26 cellular contexts compared by ENCODE assay signal in the genomic region with DNA sequence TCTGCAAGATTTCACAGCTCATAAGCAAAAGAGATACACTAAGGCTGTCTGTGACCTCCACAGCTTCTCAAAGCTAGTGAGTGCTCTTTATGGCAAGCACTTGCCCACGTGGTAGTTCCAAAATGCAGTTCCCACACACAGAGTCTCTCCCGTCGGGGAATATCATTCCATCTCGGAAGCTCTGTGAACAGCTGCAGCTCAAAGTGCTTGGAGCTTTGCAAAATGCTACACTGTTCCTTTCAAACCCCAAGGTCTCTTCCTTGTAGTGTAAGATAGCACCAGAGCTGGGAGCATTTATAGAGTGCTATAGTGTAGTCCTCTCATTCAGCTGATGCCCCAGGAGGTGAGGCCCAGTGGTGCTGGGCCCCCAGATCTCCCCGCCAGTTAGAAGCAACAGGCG. TPM values are rescaled to one million over a fixed set of nuclear protein-coding genes. Genes with fewer than 3 reads are reported as not detected.
DNase-seq lines count a peak whose midpoint lies in the region; ATAC-seq and TF ChIP-seq lines count a peak whose summit lies in the region.
"Had no signal": no experiment of that assay in that cellular context is flagged by ENCODE, and none has a peak within 500 bp of the region (broad histone marks: within the 10 kb centered on the region; RNA-seq: fewer than 3 reads in every experiment).

No MANE protein-coding gene starts in this region.

- peaks cover 74% of the 10 kb centered on the region for H3K4me1 Mint-ChIP-seq in activated T-cell treated with anti-CD3 and anti-CD28 coated beads, Interleukin-2, amount 50 U/mL, for 24 hours (ENCODE audit: low read depth)
- H3K4me1 Mint-ChIP-seq: mesothelial cell of epicardium had no signal

- no peak overlapping the region for H3K9ac ChIP-seq in mesendoderm (ENCODE audit: low read length)

- peak overlapping the region; percentile 81 for H3K27ac Mint-ChIP-seq in activated T-cell treated with anti-CD3 and anti-CD28 coated beads, Interleukin-2, amount 50 U/mL, for 24 hours
- H3K27ac Mint-ChIP-seq: activated naive CD8-positive, alpha-beta T cell treated with anti-CD3 and anti-CD28 coated beads, Interleukin-2, amount 10 ng/mL, durations not matched to agents 7 days and 5 days; mesothelial cell of epicardium had no signal

- H3K9me3 ChIP-seq in testis: no peaks in the 10 kb centered on the region
- H3K9me3 ChIP-seq: sigmoid colon, thyroid gland had no signal

- no peak for TF ChIP-seq POLR2A in testis (IDR thresholded peaks at IDR 0.05)

- intact Hi-C loops in dorsolateral prefrontal cortex (cut with DNase I): no loop called here
- intact Hi-C loops in testis (cut with DNase I; ENCODE audit: low total_unique reads): no loop called here

- H3K36me3 Mint-ChIP-seq in activated T-cell treated with anti-CD3 and anti-CD28 coated beads, Interleukin-2, amount 50 U/mL, for 24 hours (ENCODE audit: low read depth): peaks cover 92% of the 10 kb centered on the region

- peak overlapping the region; percentile 55 for H2BK120ac ChIP-seq in mesendoderm (ENCODE audit: low read depth, low read length)

- no peaks in the 10 kb centered on the region for H3K27me3 Mint-ChIP-seq in activated T-cell treated with anti-CD3 and anti-CD28 coated beads, Interleukin-2, amount 50 U/mL, for 24 hours
- H3K27me3 Mint-ChIP-seq: activated naive CD8-positive, alpha-beta T cell treated with anti-CD3 and anti-CD28 coated beads, Interleukin-2, amount 10 ng/mL, durations not matched to agents 7 days and 5 days had no signal

- H3K27me3 ChIP-seq in dorsolateral prefrontal cortex (no peaks in the 10 kb centered on the region), mesendoderm (ENCODE audit: insufficient read depth, low read length, poor library complexity) (no peaks in the 10 kb centered on the region), testis (no peaks in the 10 kb centered on the region)
- H3K27me3 ChIP-seq: hepatocyte, sigmoid colon, thyroid gland had no signal

- no peak overlapping the region for H3K4me3 ChIP-seq in dorsolateral prefrontal cortex
- H3K4me3 ChIP-seq in mesendoderm (ENCODE audit: low read length): no peak overlapping the region
- no peak overlapping the region for H3K4me3 ChIP-seq in testis
- H3K4me3 ChIP-seq: hepatocyte, sigmoid colon, thyroid gland had no signal

- peak overlapping the region; percentile 59 for H2AK5ac ChIP-seq in mesendoderm (ENCODE audit: low read length)

- no peak overlapping the region for H2BK15ac ChIP-seq in mesendoderm (replicated peaks; ENCODE audit: low read depth)

- H3K4me3 Mint-ChIP-seq in activated T-cell treated with anti-CD3 and anti-CD28 coated beads, Interleukin-2, amount 50 U/mL, for 24 hours: no peak overlapping the region
- H3K4me3 Mint-ChIP-seq: activated naive CD8-positive, alpha-beta T cell treated with anti-CD3 and anti-CD28 coated beads, Interleukin-2, amount 10 ng/mL, durations not matched to agents 7 days and 5 days; mesothelial cell of epicardium had no signal

- no peak for ATAC-seq in GM18519 (IDR thresholded peaks at IDR 0.05; ENCODE audit: low FRiP score, unreplicated experiment)
- ATAC-seq: PC-3 had no signal

- H3K4ac ChIP-seq in mesendoderm (ENCODE audit: low read depth, low read length): peak overlapping the region; percentile 41

- H2BK5ac ChIP-seq in mesendoderm (ENCODE audit: low read length): peak overlapping the region; percentile 18

- H3K36me3 ChIP-seq in mesendoderm (ENCODE audit: control insufficient read depth, insufficient read depth, low read length) (no peaks in the 10 kb centered on the region), testis (ENCODE audit: low read depth, missing control alignments) (no peaks in the 10 kb centered on the region)
- H3K36me3 ChIP-seq: sigmoid colon had no signal

- H3K27ac ChIP-seq in dorsolateral prefrontal cortex (peak overlapping the region in 47 of 59 donors; percentile 14 to 83 (median 59)), mesendoderm (ENCODE audit: low read depth, low read length) (no peak overlapping the region), testis (peak overlapping the region; percentile 19 to 57)
- H3K27ac ChIP-seq: hepatocyte had no signal

- peak overlapping the region; percentile 56 for H3K18ac ChIP-seq in mesendoderm (ENCODE audit: low read length)

- H3K9me3 Mint-ChIP-seq in activated T-cell treated with anti-CD3 and anti-CD28 coated beads, Interleukin-2, amount 50 U/mL, for 24 hours: no peaks in the 10 kb centered on the region
- H3K9me3 Mint-ChIP-seq: activated naive CD8-positive, alpha-beta T cell treated with anti-CD3 and anti-CD28 coated beads, Interleukin-2, amount 10 ng/mL, durations not matched to agents 7 days and 5 days had no signal

- DNase-seq in activated T-cell treated with anti-CD3 and anti-CD28 coated beads, Interleukin-2, amount 50 U/mL, for 24 hours: no peak
- DNase-seq in activated T-cell treated with anti-CD3 and anti-CD28 coated beads for 4 hours (no peak), dorsolateral prefrontal cortex (no peak), mesendoderm (no peak), testis (peak; percentile 78), DMS53 treated with DMSO at 0.1 percent for 48 hours (lab: John Stamatoyannopoulos, UW; ENCODE audit: unreplicated experiment) (no peak)
- DNase-seq in stimulated activated CD8-positive, alpha-beta memory T cell treated with anti-CD3 and anti-CD28 coated beads, Interleukin-4, amount 100 ng/mL, for 48 hours: no peak
- DNase-seq: 8988T; activated CD4-positive, alpha-beta T cell treated with anti-CD3 and anti-CD28 coated beads for 48 hours; activated naive CD8-positive, alpha-beta T cell treated with anti-CD3 and anti-CD28 coated beads, Interleukin-2, amount 10 ng/mL, durations not matched to agents 7 days and 5 days; C1 segment of cervical spinal cord; DMS79; effector CD8-positive, alpha-beta T cell; H7; NCI-H1417; NCI-H2171; NCI-H774; occipital lobe; PC-3; sigmoid colon; stimulated activated CD4-positive, alpha-beta T cell treated with anti-CD3 and anti-CD28 coated beads, Interleukin-4, amount 100 ng/mL, for 1 hour; T1000; thyroid gland had no signal

- H3K79me1 ChIP-seq in mesendoderm (ENCODE audit: low read length): peaks cover 12% of the 10 kb centered on the region

- H3K4me1 ChIP-seq in mesendoderm (ENCODE audit: control insufficient read depth, low read depth, low read length) (peaks cover 32% of the 10 kb centered on the region), testis (peaks cover 27% of the 10 kb centered on the region)
- H3K4me1 ChIP-seq: sigmoid colon had no signal

- peak overlapping the region; percentile 50 for H3K56ac ChIP-seq in mesendoderm (ENCODE audit: low read length)

- H4K8ac ChIP-seq in mesendoderm (ENCODE audit: low read depth, low read length): no peak overlapping the region

- no peak overlapping the region for H3K23ac ChIP-seq in mesendoderm (ENCODE audit: low read length)

- peaks cover under 1% of the 10 kb centered on the region for H3K79me2 ChIP-seq in mesendoderm (ENCODE audit: control insufficient read depth, insufficient read depth, low read length)
- H3K79me2 ChIP-seq: hepatocyte had no signal

- TF ChIP-seq CTCF in dorsolateral prefrontal cortex (IDR thresholded peaks at IDR 0.05 in 54 of 56, conservative IDR thresholded peaks at IDR 0.05 in 2 of 56; ENCODE audit: low read depth in 1 of 56, partially characterized antibody in 56 of 56) (no peak), testis (IDR thresholded peaks at IDR 0.05) (no peak)

- no peak overlapping the region for H3K4me2 ChIP-seq in mesendoderm (ENCODE audit: low read length)
- H3K4me2 ChIP-seq: hepatocyte had no signal

- H4K5ac ChIP-seq in mesendoderm (ENCODE audit: low read length): no peak overlapping the region

- WGBS in mesendoderm (ENCODE audit: extremely low coverage, insufficient coverage, low lambda C conversion rate): no CpG with 5 or more reads among the region's 6 CpGs
- 45 to 54% methylated on average over 6 of the region's 6 CpGs for WGBS in testis, 2 donors

RNA-seq across cellular contexts. Expression of a gene that starts 36.1 kb away (rescaled TPM):
- total RNA-seq in dorsolateral prefrontal cortex (100 to 1,000 TPM in 1 of 120 experiments, 10 to 100 TPM in 119; 30.8 to 105 (median 56.1) TPM), testis (10 to 100 TPM; 16.9 to 26.3 TPM)
- polyA plus RNA-seq in mesendoderm (2013, experiment 1 of 2): 47.2 TPM
- polyA plus RNA-seq in mesendoderm (2013, experiment 2 of 2): 46.4 TPM
- polyA plus RNA-seq in testis (ENCODE audit: insufficient read depth, low read depth, low replicate concordance): 12.8 TPM
